9 cellular contexts compared by ENCODE assay signal in genomic region chr5:27608992-27609391, GRCh38.
"Had no signal": no experiment of that assay in that cellular context is flagged by ENCODE, and none has a peak within 500 bp of the region (broad histone marks: within the 10 kb centered on the region; RNA-seq: fewer than 3 reads in every experiment).

No MANE protein-coding gene starts in this region.

- H2AFZ ChIP-seq: GM23248 had no signal

- DNase-seq: GM23248, H7, IMR-90, Kasumi-1, KG1 had no signal

- H3K36me3 ChIP-seq: HAP-1 had no signal

- H3K4me1 ChIP-seq: HAP-1 had no signal

- H3K27ac ChIP-seq: GM23248, HL-60 had no signal

- H3K4me3 ChIP-seq: GM23248, HAP-1, K562 had no signal

- H3K9me3 ChIP-seq: HAP-1 had no signal

- ATAC-seq: HCT116, K562 had no signal
